ENCODE assay signal across 15 cellular contexts in genomic region chr12:46436741-46437140, GRCh38.
DNase-seq lines count a peak whose midpoint lies in the region; ATAC-seq, FAIRE-seq and TF ChIP-seq lines count a peak whose summit lies in the region.
"Had no signal": no experiment of that assay in that cellular context is flagged by ENCODE, and none has a peak within 500 bp of the region (broad histone marks: within the 10 kb centered on the region; RNA-seq: fewer than 3 reads in every experiment).

No MANE protein-coding gene starts in this region.

- FAIRE-seq in keratinocyte (lab: Jason Lieb, UNC) = peak; percentile 26
- FAIRE-seq: HepG2, HTR-8/SVneo had no signal

- H3K36me3 Mint-ChIP-seq in stimulated activated memory B cell treated with anti-CD40 and anti-IgM and Interleukin-4, amounts not matched to agents 10 μg/mL and 1 μg/mL and 100 μg/mL, for 72 hours = peaks cover 6% of the 10 kb centered on the region

- TF ChIP-seq CTCF in HCT116 (IDR thresholded peaks at IDR 0.05 in 2 of 3, conservative IDR thresholded peaks at IDR 0.05 in 1 of 3; ENCODE audit: borderline replicate concordance in 1 of 3, insufficient read depth in 1 of 3, low read depth in 2 of 3, low read length in 2 of 3) (no peak), Panc1 (IDR thresholded peaks at IDR 0.05) (no peak), keratinocyte (optimal IDR thresholded peaks at IDR 0.05 in 1 of 3, IDR thresholded peaks at IDR 0.05 in 1 of 3, conservative IDR thresholded peaks at IDR 0.05 in 1 of 3; ENCODE audit: extremely low read depth in 1 of 3, insufficient read depth in 2 of 3, low read length in 3 of 3) (no peak), ascending aorta (IDR thresholded peaks at IDR 0.05) (no peak)

- POLR2A ChIA-PET in HCT116 (lab: Charles Lee) = no interaction called here
- POLR2A ChIA-PET in Panc1 (lab: Charles Lee) = no interaction called here

- no peaks in the 10 kb centered on the region for H4K20me1 ChIP-seq in HCT116 (ENCODE audit: insufficient read depth)
- H4K20me1 ChIP-seq in keratinocyte (ENCODE audit: control insufficient read depth, extremely low read depth, insufficient read depth, low read length) = no peaks in the 10 kb centered on the region
- H4K20me1 ChIP-seq: BLaER1 treated with 17β-estradiol and CSF1 and Interleukin-3, amounts not matched to agents 10 nM and 100 nM had no signal

- H3K9me3 ChIP-seq in HCT116 (ENCODE audit: control insufficient read depth in 1 of 2, insufficient read depth in 1 of 2, low read depth in 1 of 2, low read length in 2 of 2) = no peaks in the 10 kb centered on the region
- no peaks in the 10 kb centered on the region; the same call in 1 of the 2 replicates for H3K9me3 ChIP-seq in Panc1 (ENCODE audit: control insufficient read depth, insufficient read depth, low read depth, low read length)
- no peaks in the 10 kb centered on the region for H3K9me3 ChIP-seq in keratinocyte (ENCODE audit: control insufficient read depth, low read depth, low read length)
- H3K9me3 ChIP-seq in ascending aorta = no peaks in the 10 kb centered on the region
- H3K9me3 ChIP-seq: BLaER1 treated with 17β-estradiol and CSF1 and Interleukin-3, amounts not matched to agents 10 nM and 100 nM had no signal

- H3K36me3 ChIP-seq in HCT116 (ENCODE audit: control insufficient read depth in 1 of 2, insufficient read depth in 2 of 2, low read length in 2 of 2) = no peaks in the 10 kb centered on the region
- H3K36me3 ChIP-seq in Panc1 (ENCODE audit: control insufficient read depth, insufficient read depth, low read length) = no peaks in the 10 kb centered on the region
- H3K36me3 ChIP-seq in keratinocyte (ENCODE audit: control insufficient read depth in 2 of 2, extremely low read depth in 1 of 2, insufficient read depth in 2 of 2, low read length in 2 of 2) = no peaks in the 10 kb centered on the region
- H3K36me3 ChIP-seq in ascending aorta = no peaks in the 10 kb centered on the region
- H3K36me3 ChIP-seq: BLaER1 treated with 17β-estradiol and CSF1 and Interleukin-3, amounts not matched to agents 10 nM and 100 nM had no signal

- H3K4me3 Mint-ChIP-seq in stimulated activated memory B cell treated with anti-CD40 and anti-IgM and Interleukin-4, amounts not matched to agents 10 μg/mL and 1 μg/mL and 100 μg/mL, for 72 hours = no peak overlapping the region
- H3K4me3 Mint-ChIP-seq: CD4-positive, CD25-positive, alpha-beta regulatory T cell; GM23338; H9; HFFc6 had no signal

- intact Hi-C loops in HCT116 (cut with micrococcal nuclease) = no loop called here
- intact Hi-C loops in Panc1 (cut with micrococcal nuclease; ENCODE audit: unreplicated experiment) = no loop called here
- intact Hi-C loops in ascending aorta (cut with DNase I) = no loop called here

- dilution Hi-C loops in keratinocyte (cut with MboI; ENCODE audit: extremely low pct_ligation_motif_present, low sequenced_read_pairs) = no loop called here

- ATAC-seq in HCT116 (no peak), Panc1 (no peak)
- ATAC-seq in stimulated activated memory B cell treated with anti-CD40 and anti-IgM and Interleukin-4, amounts not matched to agents 10 μg/mL and 1 μg/mL and 100 μg/mL, for 72 hours = no peak
- ATAC-seq: GM23338, HepG2 had no signal

- TF ChIP-seq RAD21 in HCT116 (IDR thresholded peaks at IDR 0.05; ENCODE audit: low read depth) = no peak

- CTCF ChIA-PET in HCT116 (lab: Charles Lee) = no interaction called here
- CTCF ChIA-PET in Panc1 (lab: Charles Lee) = no interaction called here

- H2AFZ ChIP-seq in HCT116 (ENCODE audit: low read depth, low read length, poor library complexity, severe bottlenecking) (no peak overlapping the region), keratinocyte (ENCODE audit: control insufficient read depth, low read length) (no peak overlapping the region)
- H2AFZ ChIP-seq: GM23338 had no signal

- H3K4me1 ChIP-seq in HCT116 (ENCODE audit: control insufficient read depth in 1 of 2, insufficient read depth in 2 of 2, low read length in 2 of 2) = peaks cover 76 to 97% of the 10 kb centered on the region in 2 experiments
- peaks cover 60% of the 10 kb centered on the region for H3K4me1 ChIP-seq in Panc1 (ENCODE audit: control insufficient read depth, insufficient read depth, low read length)
- peaks cover 25% of the 10 kb centered on the region for H3K4me1 ChIP-seq in keratinocyte (ENCODE audit: control insufficient read depth, extremely low read depth, insufficient read depth, low read length)
- H3K4me1 ChIP-seq in ascending aorta = peaks cover 0 to 6% of the 10 kb centered on the region in 2 donors

- TF ChIP-seq POLR2A in HCT116 (IDR thresholded peaks at IDR 0.05; ENCODE audit: borderline replicate concordance, extremely low read depth, insufficient read depth, insufficient read length) = no peak

- in situ Hi-C loops in Panc1 (cut with HindIII; ENCODE audit: low pct_unique_long_range_greater_than_20kb, low sequenced_read_pairs) = no loop called here

- H3K4me3 ChIP-seq in HCT116 (replicated peaks in 1 of 2; ENCODE audit: low read depth in 1 of 2, low read length in 2 of 2) (no peak overlapping the region), Panc1 (ENCODE audit: low read depth in 2 of 2, low read length in 2 of 2) (no peak overlapping the region), keratinocyte (ENCODE audit: control insufficient read depth in 2 of 3, extremely low read depth in 1 of 3, insufficient read depth in 2 of 3, low read depth in 1 of 3, low read length in 3 of 3) (no peak overlapping the region), ascending aorta (no peak overlapping the region)
- H3K4me3 ChIP-seq: BLaER1 treated with 17β-estradiol and CSF1 and Interleukin-3, amounts not matched to agents 10 nM and 100 nM; GM23338 had no signal

- no peaks in the 10 kb centered on the region for H3K9me3 Mint-ChIP-seq in stimulated activated memory B cell treated with anti-CD40 and anti-IgM and Interleukin-4, amounts not matched to agents 10 μg/mL and 1 μg/mL and 100 μg/mL, for 72 hours
- H3K9me3 Mint-ChIP-seq: CD4-positive, CD25-positive, alpha-beta regulatory T cell; GM23338; H9; HFFc6 had no signal

- H3K9me1 ChIP-seq in keratinocyte (ENCODE audit: control insufficient read depth, extremely low read depth, insufficient read depth, low read length) = no peaks in the 10 kb centered on the region

- no peaks in the 10 kb centered on the region for H3K27me3 Mint-ChIP-seq in stimulated activated memory B cell treated with anti-CD40 and anti-IgM and Interleukin-4, amounts not matched to agents 10 μg/mL and 1 μg/mL and 100 μg/mL, for 72 hours
- H3K27me3 Mint-ChIP-seq: CD4-positive, CD25-positive, alpha-beta regulatory T cell had no signal

- H3K9ac ChIP-seq in HCT116 (ENCODE audit: low read length) = peak overlapping the region; percentile 0; the same call in 1 of the 2 replicates
- H3K9ac ChIP-seq in keratinocyte (ENCODE audit: control insufficient read depth, extremely low read depth, insufficient read depth, low read length) = no peak overlapping the region
- H3K9ac ChIP-seq: BLaER1 treated with 17β-estradiol and CSF1 and Interleukin-3, amounts not matched to agents 10 nM and 100 nM had no signal

- RAD21 ChIA-PET in HCT116 (lab: Charles Lee; ENCODE audit: low non-redundant PET in 1 of 2, low total read pairs in 2 of 2, uncharacterized antibody in 2 of 2, unreplicated experiment in 2 of 2) = no interaction called here

- H3K27ac Mint-ChIP-seq in stimulated activated memory B cell treated with anti-CD40 and anti-IgM and Interleukin-4, amounts not matched to agents 10 μg/mL and 1 μg/mL and 100 μg/mL, for 72 hours = no peak overlapping the region
- H3K27ac Mint-ChIP-seq: GM23338, H9, HFFc6 had no signal

- H3K4me1 Mint-ChIP-seq in stimulated activated memory B cell treated with anti-CD40 and anti-IgM and Interleukin-4, amounts not matched to agents 10 μg/mL and 1 μg/mL and 100 μg/mL, for 72 hours = peaks cover 12% of the 10 kb centered on the region
- H3K4me1 Mint-ChIP-seq: CD4-positive, CD25-positive, alpha-beta regulatory T cell had no signal

- H3K27me3 ChIP-seq in HCT116 (ENCODE audit: insufficient read depth, low read length) (no peaks in the 10 kb centered on the region), Panc1 (ENCODE audit: control insufficient read depth, insufficient read depth, low read length) (no peaks in the 10 kb centered on the region), keratinocyte (ENCODE audit: control insufficient read depth, extremely low read depth, insufficient read depth, low read length) (no peaks in the 10 kb centered on the region), ascending aorta (no peaks in the 10 kb centered on the region)
- H3K27me3 ChIP-seq: BLaER1 treated with 17β-estradiol and CSF1 and Interleukin-3, amounts not matched to agents 10 nM and 100 nM had no signal

- BruUV-seq in HCT116 (replicated peaks; lab: Mats Ljungman, UMichigan) (no TSS peak), Panc1 (replicated peaks; lab: Mats Ljungman, UMichigan) (no TSS peak)

- H3K27ac ChIP-seq in HCT116 (ENCODE audit: low read depth, low read length) (peak overlapping the region; percentile 16; the same call in 1 of the 2 replicates), Panc1 (ENCODE audit: low read length) (peak overlapping the region; percentile 90), keratinocyte (ENCODE audit: control insufficient read depth, insufficient read depth, low read length) (no peak overlapping the region), ascending aorta (no peak overlapping the region)
- H3K27ac ChIP-seq: BLaER1 treated with 17β-estradiol and CSF1 and Interleukin-3, amounts not matched to agents 10 nM and 100 nM had no signal

- H3K4me2 ChIP-seq in HCT116 (ENCODE audit: low read length) (peak overlapping the region; percentile 1), keratinocyte (ENCODE audit: control insufficient read depth, extremely low read depth, insufficient read depth, low read depth, low read length) (no peak overlapping the region)
- H3K4me2 ChIP-seq: BLaER1 treated with 17β-estradiol and CSF1 and Interleukin-3, amounts not matched to agents 10 nM and 100 nM; GM23338 had no signal

- no peaks in the 10 kb centered on the region for H3K9me2 ChIP-seq in HCT116 (ENCODE audit: insufficient read depth)

- DNase-seq in HCT116 (ENCODE audit: low read depth, low spot score) = no peak
- no peak for DNase-seq in Panc1 (ENCODE audit: low read depth, low spot score)
- DNase-seq in keratinocyte (ENCODE audit: low read depth, low spot score) = no peak
- no peak for DNase-seq in NCI-H748 (lab: John Stamatoyannopoulos, UW; ENCODE audit: unreplicated experiment)
- DNase-seq in ascending aorta (ENCODE audit: low spot score in 2 of 2) = no peak
- DNase-seq: AML-193; CD4-positive, CD25-positive, alpha-beta regulatory T cell; DMS53; H9; HFFc6 had no signal

- H3K79me2 ChIP-seq in HCT116 (ENCODE audit: insufficient read depth, low read length) (peaks cover 5% of the 10 kb centered on the region; the same call in 1 of the 2 replicates), keratinocyte (ENCODE audit: control insufficient read depth, insufficient read depth, low read length) (no peaks in the 10 kb centered on the region)

TF ChIP-seq in HCT116, 20 proteins besides CTCF, POLR2A, EP300 and RAD21 (continues in another document):
- TF ChIP-seq YY1 (IDR thresholded peaks at IDR 0.05; ENCODE audit: extremely low read depth, insufficient replicate concordance, low read depth, low read length) (no peak), CBX3 (IDR thresholded peaks at IDR 0.05; ENCODE audit: low read depth) (no peak), ZFX (IDR thresholded peaks at IDR 0.05) (no peak), SIN3A (IDR thresholded peaks at IDR 0.05; ENCODE audit: low read depth) (no peak), ZNF274 (IDR thresholded peaks at IDR 0.05; ENCODE audit: low read depth, low read length) (no peak)

Comparison
In these comparisons a context has a peak if more than half of its experiments do, and no peak if none do; other contexts are left out.
1. H3K27ac ChIP-seq: peak in HCT116 (single experiment) and Panc1 (single experiment); none in keratinocyte (single experiment) and ascending aorta (0 of 2).